8 cellular contexts compared by ENCODE assay signal in the genomic region with DNA sequence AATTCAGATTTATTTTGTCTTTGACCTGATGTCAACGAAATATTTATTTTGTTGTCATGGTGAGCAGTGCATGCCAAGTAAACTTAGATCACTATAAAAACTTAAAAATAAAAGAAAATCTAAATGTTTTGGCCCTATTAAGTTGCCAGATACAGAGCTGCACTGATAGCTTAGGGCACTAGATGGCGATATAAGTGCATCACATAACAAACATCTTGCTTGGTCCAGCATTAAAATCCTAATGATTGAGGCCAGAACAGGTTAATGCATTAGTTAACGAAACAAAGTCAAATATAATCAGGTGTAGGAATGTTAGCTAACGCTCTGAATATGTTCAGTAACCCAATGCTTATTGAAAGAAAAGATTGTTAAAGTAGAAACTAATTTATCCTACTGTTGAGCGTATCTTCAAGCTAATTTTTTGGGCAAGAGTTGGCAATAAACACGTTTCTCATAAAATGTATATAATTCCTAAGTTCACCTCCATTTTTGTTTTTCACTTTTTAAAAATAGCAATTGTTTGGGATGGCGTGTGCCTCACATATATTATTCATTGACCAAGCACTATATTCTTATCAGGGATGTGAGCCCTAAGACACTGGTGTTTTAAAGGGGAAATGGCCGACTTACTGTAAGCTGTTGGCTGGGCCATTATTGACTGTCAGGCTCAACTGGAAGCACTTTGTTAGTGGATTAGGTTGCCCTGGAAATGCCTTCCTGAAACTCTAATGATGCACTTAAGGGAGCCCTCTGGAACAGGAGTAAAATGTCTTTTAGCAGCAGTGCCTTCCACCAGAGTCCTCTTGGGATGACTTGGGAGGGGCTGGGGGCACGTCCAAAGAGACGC. TPM values are rescaled to one million over a fixed set of nuclear protein-coding genes. Genes with fewer than 3 reads are reported as not detected.
DNase-seq lines count a peak whose midpoint lies in the region; ATAC-seq and TF ChIP-seq lines count a peak whose summit lies in the region.

No MANE protein-coding gene starts in this region.

- no peak overlapping the region for H4K12ac ChIP-seq in trophoblast cell (ENCODE audit: low read depth, low read length)

- no peak overlapping the region for H2AK5ac ChIP-seq in trophoblast cell (ENCODE audit: low read length)

- no peak overlapping the region for H3K4me2 ChIP-seq in trophoblast cell (ENCODE audit: low read length)

- peak; percentile 75 to 84 (median 76) for TF ChIP-seq CTCF in gastroesophageal sphincter (IDR thresholded peaks at IDR 0.05)

- no peak overlapping the region for H3K4me3 ChIP-seq in gastroesophageal sphincter
- no peak overlapping the region for H3K4me3 ChIP-seq in trophoblast cell (ENCODE audit: low read depth, low read length)

- no peak overlapping the region for H2AFZ ChIP-seq in trophoblast cell (ENCODE audit: insufficient read depth, low read length, poor library complexity)

- H3K4me1 ChIP-seq in gastroesophageal sphincter (peaks cover 0 to 17% (median 0%) of the 10 kb centered on the region in 3 donors), trophoblast cell (ENCODE audit: control insufficient read depth in 1 of 2, insufficient read depth in 2 of 2, low read length in 2 of 2) (peaks cover 0 to 5% of the 10 kb centered on the region in 2 experiments)

- no peaks in the 10 kb centered on the region for H3K79me2 ChIP-seq in trophoblast cell (ENCODE audit: control insufficient read depth, insufficient read depth, low read length, poor library complexity)

- H3K9me3 ChIP-seq in gastroesophageal sphincter (no peaks in the 10 kb centered on the region), trophoblast cell (ENCODE audit: insufficient read depth, low read depth, low read length) (no peaks in the 10 kb centered on the region)

- no peak overlapping the region for H3K4ac ChIP-seq in trophoblast cell (ENCODE audit: low read depth, low read length)

- no peak overlapping the region for H2BK12ac ChIP-seq in trophoblast cell (ENCODE audit: low read length)

- H3K27ac ChIP-seq in gastroesophageal sphincter = no peak overlapping the region
- H3K27ac ChIP-seq in trophoblast cell (ENCODE audit: low read depth, low read length) = no peak overlapping the region

- ATAC-seq in GM18861 (IDR thresholded peaks at IDR 0.05; ENCODE audit: unreplicated experiment) (peak; percentile 90), HG03045 (IDR thresholded peaks at IDR 0.05; ENCODE audit: unreplicated experiment) (peak; percentile 82), gastroesophageal sphincter (no peak)

- WGBS in gastroesophageal sphincter (ENCODE audit: low coverage in 1 of 2), 2 donors = 31 to 35% methylated on average over 10 of the region's 10 CpGs
- no CpG with 5 or more reads among the region's 10 CpGs for WGBS in trophoblast cell (ENCODE audit: extremely low coverage, insufficient coverage, insufficient read length)

- H4K8ac ChIP-seq in trophoblast cell (ENCODE audit: low read depth, low read length) = no peak overlapping the region

- no peak overlapping the region for H3K18ac ChIP-seq in trophoblast cell (ENCODE audit: low read length)

- no peak overlapping the region for H3K23ac ChIP-seq in trophoblast cell (ENCODE audit: low read length)

- H3K9ac ChIP-seq in trophoblast cell (ENCODE audit: low read length) = no peak overlapping the region

- no peak overlapping the region for H2BK120ac ChIP-seq in trophoblast cell (ENCODE audit: insufficient read depth, low read length, poor library complexity)

- H3K36me3 ChIP-seq in gastroesophageal sphincter (no peaks in the 10 kb centered on the region), trophoblast cell (ENCODE audit: control insufficient read depth in 1 of 2, insufficient read depth in 2 of 2, low read length in 2 of 2) (no peaks in the 10 kb centered on the region)

- no peak overlapping the region for H3K14ac ChIP-seq in trophoblast cell (ENCODE audit: low read length)

- no peak for TF ChIP-seq POLR2A in gastroesophageal sphincter (IDR thresholded peaks at IDR 0.05)

- H3K27me3 ChIP-seq in gastroesophageal sphincter = peaks cover 65% of the 10 kb centered on the region
- H3K27me3 ChIP-seq in trophoblast cell (ENCODE audit: insufficient read depth, low read length) = peaks cover 3% of the 10 kb centered on the region

- DNase-seq in COR-L47 (lab: John Stamatoyannopoulos, UW) (peak; percentile 63), NCI-H345 treated with DMSO at 0.1 percent for 48 hours (lab: John Stamatoyannopoulos, UW; ENCODE audit: unreplicated experiment) (peak; percentile 78), trophoblast cell (peak; percentile 22 to 79), epidermal melanocyte (ENCODE audit: insufficient read length, low spot score) (no peak)
- DNase-seq in activated CD4-positive, alpha-beta T cell treated with anti-CD3 and anti-CD28 coated beads, Interleukin-2, amount 50 U/mL, for 1 hour = peak; percentile 22

- TF ChIP-seq EP300 in gastroesophageal sphincter (IDR thresholded peaks at IDR 0.05) = no peak

- H3K79me1 ChIP-seq in trophoblast cell (ENCODE audit: low read length) = no peaks in the 10 kb centered on the region

- H4K91ac ChIP-seq in trophoblast cell (ENCODE audit: low read depth, low read length) = no peak overlapping the region

- H2BK5ac ChIP-seq in trophoblast cell (ENCODE audit: low read depth, low read length, poor library complexity) = no peak overlapping the region

RNA-seq across cellular contexts. Expression of a gene that starts 33.3 kb away (rescaled TPM):
- under 1 TPM in 3 of 4 donors, not detected in 1; 0.05 to 0.13 (median 0.12) TPM for total RNA-seq in gastroesophageal sphincter
- polyA plus RNA-seq in trophoblast cell (2013) = 0.21 and 0.23 TPM in 2 replicates

RNA-seq across cellular contexts. Expression of a gene that starts 33.5 kb away (rescaled TPM):
- 10 to 100 TPM; 28.0 to 42.3 (median 34.8) TPM for total RNA-seq in gastroesophageal sphincter
- polyA plus RNA-seq in trophoblast cell (2013) = 53.5 and 56.6 TPM in 2 replicates
